Comparison of ENCODE assay signal across 8 cellular contexts in genomic region chr1:19390901-19391595, GRCh38.
DNase-seq lines count a peak whose midpoint lies in the region; ATAC-seq and TF ChIP-seq lines count a peak whose summit lies in the region.

No MANE protein-coding gene starts in this region.

- ATAC-seq in GM21515 (IDR thresholded peaks at IDR 0.05; ENCODE audit: unreplicated experiment): peak; percentile 47
- peak; percentile 61 for ATAC-seq in activated CD8-positive, alpha-beta T cell treated with anti-CD3 and anti-CD28 coated beads for 36 hours
- peak; percentile 88 for ATAC-seq in effector memory CD8-positive, alpha-beta T cell (replicated peaks)

- no peaks in the 10 kb centered on the region for H3K27me3 Mint-ChIP-seq in Calu3 (ENCODE audit: unreplicated experiment)
- H3K27me3 Mint-ChIP-seq in activated CD8-positive, alpha-beta T cell treated with anti-CD3 and anti-CD28 coated beads for 36 hours: no peaks in the 10 kb centered on the region
- no peaks in the 10 kb centered on the region for H3K27me3 Mint-ChIP-seq in effector memory CD8-positive, alpha-beta T cell

- CTCF ChIA-PET in Calu3 (lab: Charles Lee): no interaction called here
- CTCF ChIA-PET in activated CD8-positive, alpha-beta T cell treated with anti-CD3 and anti-CD28 coated beads for 36 hours (lab: Charles Lee): interaction anchor here (0.6 to 4.8 kb wide), 32 partner anchors 8 to 265 kb away, joined by 3 to 18 read pairs (median 3); no protein-coding TSS in a partner anchor

- no peak overlapping the region for H3K4me3 Mint-ChIP-seq in Calu3 (ENCODE audit: low read depth, unreplicated experiment)
- peak overlapping the region; percentile 61 for H3K4me3 Mint-ChIP-seq in activated CD8-positive, alpha-beta T cell treated with anti-CD3 and anti-CD28 coated beads for 36 hours
- H3K4me3 Mint-ChIP-seq in effector memory CD8-positive, alpha-beta T cell: peak overlapping the region; percentile 70 to 72

- no peaks in the 10 kb centered on the region for H3K36me3 ChIP-seq in mucosa of stomach (ENCODE audit: control insufficient read depth, insufficient read depth, low read length)

- H3K9ac ChIP-seq in mucosa of stomach (ENCODE audit: low read length): no peak overlapping the region

- H3K36me3 Mint-ChIP-seq in Calu3 (ENCODE audit: insufficient read depth, unreplicated experiment): peaks cover 16% of the 10 kb centered on the region
- H3K36me3 Mint-ChIP-seq in activated CD8-positive, alpha-beta T cell treated with anti-CD3 and anti-CD28 coated beads for 36 hours (ENCODE audit: low read depth): peaks cover 3% of the 10 kb centered on the region
- H3K36me3 Mint-ChIP-seq in effector memory CD8-positive, alpha-beta T cell (ENCODE audit: insufficient read depth): peaks cover 31% of the 10 kb centered on the region

- no peaks in the 10 kb centered on the region for H3K27me3 ChIP-seq in mucosa of stomach (ENCODE audit: control insufficient read depth, insufficient read depth, low read length)

- H3K27ac Mint-ChIP-seq in Calu3 (ENCODE audit: unreplicated experiment): no peak overlapping the region
- H3K27ac Mint-ChIP-seq in activated CD8-positive, alpha-beta T cell treated with anti-CD3 and anti-CD28 coated beads for 36 hours: peak overlapping the region; percentile 92
- H3K27ac Mint-ChIP-seq in effector memory CD8-positive, alpha-beta T cell: peak overlapping the region; percentile 90

- H3K4me1 ChIP-seq in mucosa of stomach (ENCODE audit: control insufficient read depth, insufficient read depth, low read length): peaks cover 36% of the 10 kb centered on the region

- intact Hi-C loops in Calu3 (cut with micrococcal nuclease; ENCODE audit: unreplicated experiment): loop anchor here (10.0 kb wide), 1 partner anchor 194 kb away; no protein-coding TSS in a partner anchor
- intact Hi-C loops in activated CD8-positive, alpha-beta T cell treated with anti-CD3 and anti-CD28 coated beads for 36 hours (cut with micrococcal nuclease): loop anchor here (5.0 to 10.0 kb wide), 2 partner anchors 84 to 191 kb away; no protein-coding TSS in a partner anchor

- DNase-seq in Calu3 (peak; percentile 11), MV-4-11 (lab: John Stamatoyannopoulos, UW) (peak; percentile 35), NCI-H2081 (lab: John Stamatoyannopoulos, UW) (no peak)
- DNase-seq in activated CD8-positive, alpha-beta T cell treated with anti-CD3 and anti-CD28 coated beads for 36 hours: peak; percentile 73
- DNase-seq in effector memory CD8-positive, alpha-beta T cell: peak; percentile 59 to 68 (median 67)
- peak; percentile 33 to 36 for DNase-seq in stimulated activated CD8-positive, alpha-beta memory T cell treated with anti-CD3 and anti-CD28 coated beads, Interleukin-7, amount 100 ng/mL, for 4 hours (ENCODE audit: low read depth in 2 of 2)

- no peaks in the 10 kb centered on the region for H3K9me3 ChIP-seq in mucosa of stomach (ENCODE audit: control insufficient read depth, low read length)

- H3K9me3 Mint-ChIP-seq in Calu3 (ENCODE audit: low read depth, unreplicated experiment): no peaks in the 10 kb centered on the region
- no peaks in the 10 kb centered on the region for H3K9me3 Mint-ChIP-seq in activated CD8-positive, alpha-beta T cell treated with anti-CD3 and anti-CD28 coated beads for 36 hours
- H3K9me3 Mint-ChIP-seq in effector memory CD8-positive, alpha-beta T cell: no peaks in the 10 kb centered on the region

- TF ChIP-seq CTCF in Calu3 (IDR thresholded peaks at IDR 0.05; ENCODE audit: unreplicated experiment): peak; percentile 60
- TF ChIP-seq CTCF in activated CD8-positive, alpha-beta T cell treated with anti-CD3 and anti-CD28 coated beads for 36 hours (IDR thresholded peaks at IDR 0.05): peak; percentile 94

- POLR2A ChIA-PET in activated CD8-positive, alpha-beta T cell treated with anti-CD3 and anti-CD28 coated beads for 36 hours (lab: Charles Lee): interaction anchor here (0.7 to 1.1 kb wide), 4 partner anchors 9 to 207 kb away, joined by 3 to 4 read pairs (median 3); no protein-coding TSS in a partner anchor

- peak overlapping the region; percentile 9 for H3K4me3 ChIP-seq in mucosa of stomach (ENCODE audit: low read length)

- no TSS peak for BruUV-seq in Calu3 (replicated peaks; lab: Mats Ljungman, UMichigan)

- peaks cover 18% of the 10 kb centered on the region for H3K4me1 Mint-ChIP-seq in Calu3 (ENCODE audit: low read depth, unreplicated experiment)
- H3K4me1 Mint-ChIP-seq in activated CD8-positive, alpha-beta T cell treated with anti-CD3 and anti-CD28 coated beads for 36 hours (ENCODE audit: low read depth): peaks cover 70% of the 10 kb centered on the region
- H3K4me1 Mint-ChIP-seq in effector memory CD8-positive, alpha-beta T cell (ENCODE audit: low read depth in 2 of 2): peaks cover 61 to 71% of the 10 kb centered on the region in 2 donors

Comparison
In these comparisons a context has a peak if more than half of its experiments do, and no peak if none do; other contexts are left out.
1. DNase-seq: peak in Calu3 (single experiment), MV-4-11 (single experiment), activated CD8-positive, alpha-beta T cell treated with anti-CD3 and anti-CD28 coated beads for 36 hours (single experiment), effector memory CD8-positive, alpha-beta T cell (3 of 3) and stimulated activated CD8-positive, alpha-beta memory T cell treated with anti-CD3 and anti-CD28 coated beads, Interleukin-7, amount 100 ng/mL, for 4 hours (2 of 2); none in NCI-H2081 (0 of 2).
2. Peak in every context shown above with its lines, with median percentiles within 50 percentile points of each other: ATAC-seq.